Comparison of ENCODE assay signal across 8 cellular contexts in the genomic region with DNA sequence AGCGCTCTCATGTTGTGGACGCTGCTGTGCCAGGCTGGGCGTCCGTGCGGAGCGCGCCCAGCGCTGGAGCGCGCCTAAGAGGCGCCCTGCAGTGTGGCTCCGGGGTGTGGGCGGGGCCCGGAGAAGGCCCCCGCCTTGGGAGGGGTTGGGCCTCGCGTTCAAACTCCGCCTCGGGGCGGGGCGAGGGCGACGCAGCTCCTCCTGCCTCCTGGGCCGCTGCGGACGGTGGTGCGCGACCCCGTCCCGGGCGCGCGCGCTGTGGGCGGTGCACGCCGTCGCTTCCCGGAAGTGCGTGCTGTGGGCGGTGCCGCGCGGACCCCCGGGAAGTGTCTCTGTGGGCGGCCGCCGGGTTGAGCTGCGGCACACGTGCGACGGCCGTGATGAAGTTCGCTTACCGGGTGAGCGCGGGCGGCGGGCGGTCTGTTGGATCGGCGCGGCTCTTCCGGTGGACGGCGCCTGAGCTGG. TPM values are rescaled to one million over a fixed set of nuclear protein-coding genes. Genes with fewer than 3 reads are reported as not detected.
DNase-seq lines count a peak whose midpoint lies in the region; ATAC-seq, FAIRE-seq and TF ChIP-seq lines count a peak whose summit lies in the region.
"Not testable (repeated sequence)": the region's sequence is repeated elsewhere in the genome, so short reads cannot be mapped to it uniquely, and the experiment has no call there.

A gene (plus strand): TSS at position 363 of the 465 bp plus-strand sequence. CDS start 18 bp downstream, at position 381.

- peak; percentile 26 for DNase-seq in AG10803 (ENCODE audit: low read depth)
- DNase-seq in GM19239 (ENCODE audit: insufficient read length, low spot score); LNCaP clone FGC (ENCODE audit: low read depth); choroid plexus epithelial cell (ENCODE audit: low read depth): not testable (repeated sequence)
- DNase-seq in left lung: peak; percentile 33 to 60
- DNase-seq in stimulated activated CD4-positive, alpha-beta T cell treated with anti-CD3 and anti-CD28 coated beads, Interleukin-2, amount 100 ng/mL, for 24 hours: peak; percentile 45 to 49

- peak; percentile 70 for ATAC-seq in HG02840 (IDR thresholded peaks at IDR 0.05; ENCODE audit: low FRiP score, unreplicated experiment)
- peak; percentile 98 for ATAC-seq in left lung

- H3K36me3 ChIP-seq in left lung: not testable (repeated sequence)

- FAIRE-seq in GM19239 (lab: Jason Lieb, UNC): peak; percentile 94

- not testable (repeated sequence) for TF ChIP-seq CTCF in AG10803 (conservative IDR thresholded peaks at IDR 0.05; ENCODE audit: low read length); LNCaP clone FGC (IDR thresholded peaks at IDR 0.05; ENCODE audit: control insufficient read depth, extremely low read depth, insufficient read depth); choroid plexus epithelial cell (conservative IDR thresholded peaks at IDR 0.05; ENCODE audit: low read depth, low read length); left lung (IDR thresholded peaks at IDR 0.05)

- H3K27ac ChIP-seq in left lung: not testable (repeated sequence)

- H3K4me3 ChIP-seq in AG10803 (ENCODE audit: low read length) (peak within 1 kb of the TSS; percentile 47), LNCaP clone FGC (ENCODE audit: low read depth, low read length) (peak within 1 kb of the TSS; percentile 35), choroid plexus epithelial cell (ENCODE audit: low read depth, low read length) (peak within 1 kb of the TSS; percentile 35), left lung (peak within 1 kb of the TSS; percentile 19 to 31)

- not testable (repeated sequence) for H3K9me3 ChIP-seq in left lung

- CTCF ChIA-PET in activated CD8-positive, alpha-beta memory T cell treated with anti-CD3 and anti-CD28 coated beads for 36 hours (lab: Charles Lee): not testable (repeated sequence)

- not testable (repeated sequence) for H3K4me1 ChIP-seq in left lung

- not testable (repeated sequence) for H3K27me3 ChIP-seq in left lung

- POLR2A ChIA-PET in activated CD8-positive, alpha-beta memory T cell treated with anti-CD3 and anti-CD28 coated beads for 36 hours (lab: Charles Lee): not testable (repeated sequence)

- intact Hi-C loops in left lung (cut with DNase I): not testable (repeated sequence)

RNA-seq across cellular contexts. Expression of the gene that starts here (rescaled TPM):
- 10 to 100 TPM; 15.4 to 18.4 TPM for total RNA-seq in activated CD8-positive, alpha-beta memory T cell treated with anti-CD3 and anti-CD28 coated beads for 36 hours
- total RNA-seq in left lung: 1 to 10 TPM; 3.9 to 6.7 TPM
